10 cellular contexts compared by ENCODE assay signal in the genomic region with DNA sequence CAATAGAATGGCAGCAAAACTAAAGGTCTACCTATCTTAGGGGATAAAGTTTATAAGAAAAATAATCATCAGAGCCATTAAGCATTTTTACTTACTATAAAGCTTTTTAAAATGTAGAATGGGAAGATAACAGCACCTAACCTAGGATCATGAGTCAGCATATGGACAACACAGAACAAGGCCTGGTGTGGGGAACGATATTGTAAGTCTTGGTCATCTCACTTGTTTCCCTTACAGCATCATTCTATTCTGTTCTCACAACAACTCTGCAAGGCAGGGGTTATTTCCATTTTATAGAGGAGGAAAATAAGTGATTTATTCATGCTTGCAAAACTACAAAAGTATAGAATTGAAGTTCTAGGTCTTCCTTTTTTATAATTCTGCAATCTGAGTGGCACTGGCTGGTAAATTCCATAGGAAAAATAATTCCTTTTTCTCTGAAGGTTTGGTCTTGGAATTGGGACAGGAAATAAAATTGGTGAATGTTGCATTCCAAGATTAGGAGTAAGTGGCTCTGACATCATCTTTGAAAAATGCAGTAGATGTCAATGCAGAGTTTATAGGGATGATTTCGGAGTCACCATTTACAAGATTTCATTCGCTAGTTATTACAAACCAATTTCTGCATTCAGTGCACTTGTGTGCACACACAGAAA.
DNase-seq lines count a peak whose midpoint lies in the region; TF ChIP-seq lines count a peak whose summit lies in the region.
"Had no signal": no experiment of that assay in that cellular context is flagged by ENCODE, and none has a peak within 500 bp of the region (broad histone marks: within the 10 kb centered on the region; RNA-seq: fewer than 3 reads in every experiment).

No MANE protein-coding gene starts in this region.

- TF ChIP-seq CTCF in fibroblast of lung (conservative IDR thresholded peaks at IDR 0.05 in 1 of 2, IDR thresholded peaks at IDR 0.05 in 1 of 2; ENCODE audit: low read depth in 1 of 2, low read length in 2 of 2) (no peak), smooth muscle cell (IDR thresholded peaks at IDR 0.05; ENCODE audit: borderline replicate concordance, insufficient read depth, poor library complexity, severe bottlenecking) (no peak)

- H3K27ac ChIP-seq in GM23248: peak overlapping the region; percentile 62
- peak overlapping the region; percentile 61 for H3K27ac ChIP-seq in SK-N-MC
- H3K27ac ChIP-seq in fibroblast of lung (ENCODE audit: insufficient read depth, low read length): no peak overlapping the region
- peak overlapping the region; percentile 47 for H3K27ac ChIP-seq in smooth muscle cell (ENCODE audit: low read depth)

- in situ Hi-C loops in GM23248 (cut with MboI): no loop called here

- DNase-seq in GM23248 (peak; percentile 84), SK-N-MC (ENCODE audit: low read depth, low spot score) (peak; percentile 53), fibroblast of lung (ENCODE audit: low read depth in 2 of 2) (peak; percentile 71 to 87), smooth muscle cell (lab: John Stamatoyannopoulos, UW; ENCODE audit: unreplicated experiment) (no peak), NCI-H510A treated with DMSO at 0.1 percent for 48 hours (lab: John Stamatoyannopoulos, UW) (no peak), SIG-M5 (lab: John Stamatoyannopoulos, UW) (no peak)
- no peak for DNase-seq in stimulated activated CD4-positive, alpha-beta T cell treated with anti-CD3 and anti-CD28 coated beads, Interleukin-1b, Interleukin-23, amount 100 ng/mL, for 48 hours
- DNase-seq: activated CD8-positive, alpha-beta T cell treated with anti-CD3 and anti-CD28 coated beads, Interleukin-2, amount 10 ng/mL, durations not matched to agents 7 days and 5 days; MM.1S; posterior cingulate gyrus had no signal

- H3K27me3 ChIP-seq in GM23248 (replicated peaks; ENCODE audit: insufficient read depth) (no peaks in the 10 kb centered on the region), fibroblast of lung (ENCODE audit: control insufficient read depth, insufficient read depth, low read length) (no peaks in the 10 kb centered on the region), smooth muscle cell (ENCODE audit: low read depth) (no peaks in the 10 kb centered on the region)

- 5 to 6% methylated on average over 3 of the region's 3 CpGs for WGBS in GM23248 (ENCODE audit: low coverage in 1 of 2, low lambda C conversion rate in 2 of 2, missing lambda C conversion rate in 2 of 2), 2 experiments
- WGBS in smooth muscle cell (ENCODE audit: low lambda C conversion rate): 27% methylated on average over 3 of the region's 3 CpGs

- H3K4me3 ChIP-seq in GM23248 (peak overlapping the region; percentile 40; the same call in 1 of the 2 replicates), SK-N-MC (peak overlapping the region; percentile 27; the same call in 1 of the 2 replicates), fibroblast of lung (replicated peaks in 1 of 4; ENCODE audit: control extremely low read depth in 1 of 4, insufficient read depth in 1 of 4, low read depth in 3 of 4, low read length in 4 of 4) (no peak overlapping the region), smooth muscle cell (no peak overlapping the region)

- H3K79me2 ChIP-seq in GM23248 (ENCODE audit: insufficient read depth) (no peaks in the 10 kb centered on the region), fibroblast of lung (ENCODE audit: control insufficient read depth, insufficient read depth, low read length) (no peaks in the 10 kb centered on the region), smooth muscle cell (ENCODE audit: low read depth) (no peaks in the 10 kb centered on the region)

- H3K4me2 ChIP-seq in GM23248 (ENCODE audit: unreplicated experiment) (peak overlapping the region; percentile 79), fibroblast of lung (ENCODE audit: extremely low read depth, insufficient read depth, low read length) (peak overlapping the region; percentile 25), smooth muscle cell (peak overlapping the region; percentile 1)

- no peaks in the 10 kb centered on the region for H3K9me2 ChIP-seq in GM23248 (ENCODE audit: insufficient read depth)

- H3K9ac ChIP-seq in GM23248 (no peak overlapping the region), SK-N-MC (ENCODE audit: insufficient read length) (no peak overlapping the region), fibroblast of lung (ENCODE audit: insufficient read depth, low read length) (no peak overlapping the region), smooth muscle cell (ENCODE audit: low read depth) (no peak overlapping the region)

- no peaks in the 10 kb centered on the region for H3K9me3 ChIP-seq in GM23248 (ENCODE audit: low read depth)
- no peaks in the 10 kb centered on the region for H3K9me3 ChIP-seq in SK-N-MC (ENCODE audit: low read depth, low read length)
- no peaks in the 10 kb centered on the region for H3K9me3 ChIP-seq in fibroblast of lung (ENCODE audit: control insufficient read depth, insufficient read depth, low read depth, low read length)
- H3K9me3 ChIP-seq in smooth muscle cell (replicated peaks; ENCODE audit: low read depth): no peaks in the 10 kb centered on the region

- H3F3A ChIP-seq in GM23248 (ENCODE audit: insufficient read depth): peaks cover 48% of the 10 kb centered on the region
- H3F3A ChIP-seq in smooth muscle cell (ENCODE audit: low read depth): no peaks in the 10 kb centered on the region

- no peak overlapping the region for H2AFZ ChIP-seq in GM23248
- no peak overlapping the region for H2AFZ ChIP-seq in fibroblast of lung (ENCODE audit: low read length)
- H2AFZ ChIP-seq in smooth muscle cell (ENCODE audit: low read depth): no peak overlapping the region

- H3K4me1 ChIP-seq in GM23248 (ENCODE audit: insufficient read depth) (peaks cover 60% of the 10 kb centered on the region), fibroblast of lung (ENCODE audit: control insufficient read depth, extremely low read depth, insufficient read depth, low read length) (peaks cover 20% of the 10 kb centered on the region), smooth muscle cell (ENCODE audit: low read depth) (peaks cover 7% of the 10 kb centered on the region)

- H4K20me1 ChIP-seq in GM23248 (ENCODE audit: insufficient read depth) (no peaks in the 10 kb centered on the region), fibroblast of lung (ENCODE audit: control insufficient read depth, extremely low read depth, insufficient read depth, low read length) (no peaks in the 10 kb centered on the region), smooth muscle cell (ENCODE audit: low read depth) (no peaks in the 10 kb centered on the region)

- no peaks in the 10 kb centered on the region for H3K36me3 ChIP-seq in GM23248 (ENCODE audit: low read depth)
- no peaks in the 10 kb centered on the region for H3K36me3 ChIP-seq in SK-N-MC (ENCODE audit: insufficient read depth, low read length)
- H3K36me3 ChIP-seq in fibroblast of lung (ENCODE audit: control insufficient read depth, insufficient read depth, low read length): no peaks in the 10 kb centered on the region
- no peaks in the 10 kb centered on the region for H3K36me3 ChIP-seq in smooth muscle cell (ENCODE audit: low read depth)

Comparison
In these comparisons a context has a peak if more than half of its experiments do, and no peak if none do; other contexts are left out.
1. DNase-seq: peak in GM23248 (single experiment), SK-N-MC (single experiment) and fibroblast of lung (2 of 2); none in smooth muscle cell (single experiment), NCI-H510A treated with DMSO at 0.1 percent for 48 hours (single experiment), SIG-M5 (single experiment) and stimulated activated CD4-positive, alpha-beta T cell treated with anti-CD3 and anti-CD28 coated beads, Interleukin-1b, Interleukin-23, amount 100 ng/mL, for 48 hours (single experiment).
2. H3K4me2 ChIP-seq: peak in every context shown above with its lines; median percentile 79 in GM23248; 25 in fibroblast of lung; 1 in smooth muscle cell.
3. H3K4me3 ChIP-seq: peak in GM23248 (single experiment) and SK-N-MC (single experiment); none in fibroblast of lung (0 of 4) and smooth muscle cell (single experiment).